ENCODE assay signal across 10 cellular contexts in genomic region chr2:88754585-88755305, GRCh38.
A peak's percentile ranks its signal among the peaks of the same experiment; 100 is the strongest.
DNase-seq lines count a peak whose midpoint lies in the region; ATAC-seq and TF ChIP-seq lines count a peak whose summit lies in the region.
"Had no signal": no experiment of that assay in that cellular context is flagged by ENCODE, and none has a peak within 500 bp of the region (broad histone marks: within the 10 kb centered on the region; RNA-seq: fewer than 3 reads in every experiment).

No MANE protein-coding gene starts in this region.

- peak in 1 of 2 donors; percentile 18 for DNase-seq in activated T-cell treated with anti-CD3 and anti-CD28 coated beads, Interleukin-2, amount 50 U/mL, for 72 hours
- DNase-seq in activated T-cell treated with anti-CD3 and anti-CD28 coated beads for 4 hours (no peak), NCI-H345 (lab: John Stamatoyannopoulos, UW) (peak; percentile 67), WTC11 (ENCODE audit: low spot score) (no peak), GM03348 (ENCODE audit: low spot score) (no peak), NCI-H1930 (lab: John Stamatoyannopoulos, UW) (no peak)
- DNase-seq: kidney had no signal

- CTCF ChIA-PET in WTC11 (lab: Charles Lee): interaction anchor here (0.6 kb wide), 1 partner anchor 77 kb away, joined by 3 read pairs; no protein-coding TSS in a partner anchor

- peaks cover 49% of the 10 kb centered on the region for H3K4me1 Mint-ChIP-seq in activated T-cell treated with anti-CD3 and anti-CD28 coated beads, Interleukin-2, amount 50 U/mL, for 72 hours (ENCODE audit: low read depth)
- H3K4me1 Mint-ChIP-seq in stimulated activated memory B cell treated with anti-CD40 and anti-IgM and Interleukin-4, amounts not matched to agents 10 μg/mL and 1 μg/mL and 100 μg/mL, for 72 hours: peaks cover 14% of the 10 kb centered on the region
- H3K4me1 Mint-ChIP-seq in WTC11: peaks cover 2% of the 10 kb centered on the region
- H3K4me1 Mint-ChIP-seq: central memory CD8-positive, alpha-beta T cell had no signal

- H3K36me3 Mint-ChIP-seq in activated T-cell treated with anti-CD3 and anti-CD28 coated beads, Interleukin-2, amount 50 U/mL, for 72 hours (ENCODE audit: insufficient read depth in 2 of 2): peaks cover 15 to 50% of the 10 kb centered on the region in 2 donors
- peaks cover 68% of the 10 kb centered on the region for H3K36me3 Mint-ChIP-seq in stimulated activated memory B cell treated with anti-CD40 and anti-IgM and Interleukin-4, amounts not matched to agents 10 μg/mL and 1 μg/mL and 100 μg/mL, for 72 hours
- peaks cover 38% of the 10 kb centered on the region for H3K36me3 Mint-ChIP-seq in WTC11

- TF ChIP-seq CTCF in WTC11 (IDR thresholded peaks at IDR 0.05): no peak

- POLR2A ChIA-PET in WTC11 (lab: Charles Lee): no interaction called here

- peak overlapping the region; percentile 91 for H3K27ac Mint-ChIP-seq in activated T-cell treated with anti-CD3 and anti-CD28 coated beads, Interleukin-2, amount 50 U/mL, for 72 hours
- peak overlapping the region; percentile 25 for H3K27ac Mint-ChIP-seq in stimulated activated memory B cell treated with anti-CD40 and anti-IgM and Interleukin-4, amounts not matched to agents 10 μg/mL and 1 μg/mL and 100 μg/mL, for 72 hours
- H3K27ac Mint-ChIP-seq in WTC11: no peak overlapping the region

- peak overlapping the region; percentile 69 to 72 for H3K4me3 Mint-ChIP-seq in activated T-cell treated with anti-CD3 and anti-CD28 coated beads, Interleukin-2, amount 50 U/mL, for 72 hours
- H3K4me3 Mint-ChIP-seq in stimulated activated memory B cell treated with anti-CD40 and anti-IgM and Interleukin-4, amounts not matched to agents 10 μg/mL and 1 μg/mL and 100 μg/mL, for 72 hours: no peak overlapping the region
- H3K4me3 Mint-ChIP-seq in WTC11: no peak overlapping the region
- H3K4me3 Mint-ChIP-seq: central memory CD8-positive, alpha-beta T cell had no signal

- ATAC-seq in activated T-cell treated with anti-CD3 and anti-CD28 coated beads, Interleukin-2, amount 50 U/mL, for 72 hours (replicated peaks in 1 of 2): peak; percentile 27 to 49
- ATAC-seq in HG02759 (IDR thresholded peaks at IDR 0.05; ENCODE audit: unreplicated experiment): peak; percentile 55
- ATAC-seq in stimulated activated memory B cell treated with anti-CD40 and anti-IgM and Interleukin-4, amounts not matched to agents 10 μg/mL and 1 μg/mL and 100 μg/mL, for 72 hours: peak; percentile 55
- ATAC-seq in WTC11: no peak

- no peaks in the 10 kb centered on the region for H3K27me3 Mint-ChIP-seq in activated T-cell treated with anti-CD3 and anti-CD28 coated beads, Interleukin-2, amount 50 U/mL, for 72 hours (ENCODE audit: low read depth)
- no peaks in the 10 kb centered on the region for H3K27me3 Mint-ChIP-seq in stimulated activated memory B cell treated with anti-CD40 and anti-IgM and Interleukin-4, amounts not matched to agents 10 μg/mL and 1 μg/mL and 100 μg/mL, for 72 hours
- peaks cover 5% of the 10 kb centered on the region; the same call in 1 of the 2 replicates for H3K27me3 Mint-ChIP-seq in WTC11 (ENCODE audit: low read depth)
- H3K27me3 Mint-ChIP-seq: central memory CD8-positive, alpha-beta T cell had no signal

- peaks cover 13% of the 10 kb centered on the region in 2 donors for H3K9me3 Mint-ChIP-seq in activated T-cell treated with anti-CD3 and anti-CD28 coated beads, Interleukin-2, amount 50 U/mL, for 72 hours
- H3K9me3 Mint-ChIP-seq in stimulated activated memory B cell treated with anti-CD40 and anti-IgM and Interleukin-4, amounts not matched to agents 10 μg/mL and 1 μg/mL and 100 μg/mL, for 72 hours: peaks cover 5% of the 10 kb centered on the region
- peaks cover 26% of the 10 kb centered on the region for H3K9me3 Mint-ChIP-seq in WTC11

TF ChIP-seq in WTC11, 78 proteins besides CTCF, POLR2A, EP300 and RAD21:
- TF ChIP-seq NR2C2 (CRISPR knock-in tag; IDR thresholded peaks at IDR 0.05) (no peak), SMAD3 (CRISPR knock-in tag; IDR thresholded peaks at IDR 0.05; ENCODE audit: borderline replicate concordance) (no peak), ESRRA (CRISPR knock-in tag; IDR thresholded peaks at IDR 0.05; ENCODE audit: borderline replicate concordance) (no peak), FOXK1 (CRISPR knock-in tag; IDR thresholded peaks at IDR 0.05) (no peak), JAZF1 (CRISPR knock-in tag; IDR thresholded peaks at IDR 0.05) (no peak), SMAD4 (CRISPR knock-in tag; IDR thresholded peaks at IDR 0.05) (no peak)

Comparison
In these comparisons a context has a peak if more than half of its experiments do, and no peak if none do; other contexts are left out.
1. H3K4me3 Mint-ChIP-seq: peak in activated T-cell treated with anti-CD3 and anti-CD28 coated beads, Interleukin-2, amount 50 U/mL, for 72 hours (2 of 2); none in stimulated activated memory B cell treated with anti-CD40 and anti-IgM and Interleukin-4, amounts not matched to agents 10 μg/mL and 1 μg/mL and 100 μg/mL, for 72 hours (single experiment) and WTC11 (single experiment).